ENCODE assay signal across 8 cellular contexts in the genomic region with DNA sequence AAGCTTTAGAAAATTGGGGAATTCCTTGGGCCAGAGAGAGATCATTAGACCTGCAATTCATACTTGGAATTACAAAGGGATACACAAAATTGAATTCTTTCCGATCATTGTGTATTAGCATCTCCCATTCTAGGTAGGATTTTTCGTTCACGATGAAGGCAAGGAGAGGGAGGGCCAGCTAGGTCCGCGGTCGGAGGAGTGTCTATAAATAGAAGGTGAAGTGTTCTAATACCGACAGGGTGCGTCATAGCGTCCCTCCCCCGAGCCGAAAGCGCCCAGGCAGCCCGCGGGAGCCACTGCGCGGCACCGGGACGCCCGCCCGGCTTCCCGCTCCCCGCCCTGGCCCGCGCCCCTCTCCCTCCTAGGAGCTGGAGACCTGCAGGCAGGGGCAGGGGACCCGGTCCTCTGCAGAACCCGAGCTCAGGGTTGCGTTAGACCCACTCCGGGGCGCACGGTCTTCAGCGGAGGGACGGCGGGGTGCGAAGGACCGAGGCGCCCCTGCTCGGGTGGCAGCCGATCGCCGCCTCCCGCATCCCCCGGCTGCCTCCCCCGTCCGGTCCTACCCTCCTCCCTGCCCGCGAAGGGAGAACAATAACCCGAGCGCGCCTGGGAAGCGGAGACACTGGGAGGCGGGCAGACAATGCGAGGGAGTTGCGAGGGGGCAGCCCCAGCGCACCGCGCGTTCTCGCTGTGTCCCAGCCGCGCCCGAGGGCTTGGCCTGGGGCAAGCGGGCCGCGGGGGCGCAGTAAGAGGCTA.
DNase-seq lines count a peak whose midpoint lies in the region; ATAC-seq and TF ChIP-seq lines count a peak whose summit lies in the region.

No MANE protein-coding gene starts in this region.

- peak overlapping the region; percentile 71 for H3K4me3 Mint-ChIP-seq in activated CD4-positive, alpha-beta T cell treated with anti-CD3 and anti-CD28 coated beads for 36 hours

- DNase-seq in BJ (ENCODE audit: low read depth) = no peak
- peak; percentile 71 for DNase-seq in NCI-H345 treated with DMSO at 0.1 percent for 48 hours (lab: John Stamatoyannopoulos, UW; ENCODE audit: unreplicated experiment)
- peak; percentile 86 for DNase-seq in activated CD4-positive, alpha-beta T cell treated with anti-CD3 and anti-CD28 coated beads for 36 hours
- DNase-seq in left lobe of liver (ENCODE audit: low spot score) = peak; percentile 88
- peak; percentile 78 to 79 for DNase-seq in stimulated activated CD4-positive, alpha-beta T cell treated with anti-CD3 and anti-CD28 coated beads, Interleukin-2, amount 100 ng/mL, for 24 hours

- no peaks in the 10 kb centered on the region for H3K36me3 Mint-ChIP-seq in activated CD4-positive, alpha-beta T cell treated with anti-CD3 and anti-CD28 coated beads for 36 hours (ENCODE audit: low read depth)

- TF ChIP-seq CTCF in BJ (IDR thresholded peaks at IDR 0.05; ENCODE audit: insufficient read depth, low read depth, low read length) = no peak

- peaks cover 25% of the 10 kb centered on the region for H3K4me1 Mint-ChIP-seq in activated CD4-positive, alpha-beta T cell treated with anti-CD3 and anti-CD28 coated beads for 36 hours

- no peaks in the 10 kb centered on the region for H3K27me3 ChIP-seq in BJ (ENCODE audit: control insufficient read depth, insufficient read depth, low read length)

- intact Hi-C loops in activated CD4-positive, alpha-beta T cell treated with anti-CD3 and anti-CD28 coated beads for 36 hours (cut with DNase I, micrococcal nuclease) = loop anchor here (1.0 to 5.0 kb wide), 8 partner anchors 17 to 246 kb away; a partner anchor contains a TSS

- H3K36me3 ChIP-seq in BJ (ENCODE audit: control insufficient read depth, insufficient read depth, low read length) = no peaks in the 10 kb centered on the region

- POLR2A ChIA-PET in BJ (lab: Charles Lee) = interaction anchor here (0.7 to 0.9 kb wide), 3 partner anchors 17 to 99 kb away, joined by 3 to 7 read pairs (median 4); no protein-coding TSS in a partner anchor
- POLR2A ChIA-PET in activated CD4-positive, alpha-beta T cell treated with anti-CD3 and anti-CD28 coated beads for 36 hours (lab: Charles Lee) = no interaction called here

- peak overlapping the region; percentile 97 for H3K27ac ChIP-seq in cingulate gyrus (ENCODE audit: low read depth, low read length)

- H3K9me3 Mint-ChIP-seq in activated CD4-positive, alpha-beta T cell treated with anti-CD3 and anti-CD28 coated beads for 36 hours (ENCODE audit: low read depth) = no peaks in the 10 kb centered on the region

- peak overlapping the region; percentile 80 for H3K27ac Mint-ChIP-seq in activated CD4-positive, alpha-beta T cell treated with anti-CD3 and anti-CD28 coated beads for 36 hours

- CTCF ChIA-PET in BJ (lab: Yijun Ruan, JAX) = interaction anchor here (0.9 to 1.3 kb wide), 6 partner anchors 16 to 149 kb away, joined by 3 to 6 read pairs (median 3); no protein-coding TSS in a partner anchor
- CTCF ChIA-PET in activated CD4-positive, alpha-beta T cell treated with anti-CD3 and anti-CD28 coated beads for 36 hours (lab: Charles Lee) = interaction anchor here (0.6 to 2.6 kb wide), 7 partner anchors 12 to 444 kb away, joined by 3 to 9 read pairs (median 3); no protein-coding TSS in a partner anchor

- H3K4me3 ChIP-seq in BJ (ENCODE audit: low read depth, low read length) = peak overlapping the region; percentile 57

- ATAC-seq in GM19043 (IDR thresholded peaks at IDR 0.05; ENCODE audit: low read depth, unreplicated experiment) (peak; percentile 81), HG03342 (IDR thresholded peaks at IDR 0.05; ENCODE audit: unreplicated experiment) (peak; percentile 83), left lobe of liver (peak; percentile 95)
- ATAC-seq in activated CD4-positive, alpha-beta T cell treated with anti-CD3 and anti-CD28 coated beads for 36 hours = peak; percentile 84

- H3K27me3 Mint-ChIP-seq in activated CD4-positive, alpha-beta T cell treated with anti-CD3 and anti-CD28 coated beads for 36 hours = peaks cover 2% of the 10 kb centered on the region
